In the genomic region with DNA sequence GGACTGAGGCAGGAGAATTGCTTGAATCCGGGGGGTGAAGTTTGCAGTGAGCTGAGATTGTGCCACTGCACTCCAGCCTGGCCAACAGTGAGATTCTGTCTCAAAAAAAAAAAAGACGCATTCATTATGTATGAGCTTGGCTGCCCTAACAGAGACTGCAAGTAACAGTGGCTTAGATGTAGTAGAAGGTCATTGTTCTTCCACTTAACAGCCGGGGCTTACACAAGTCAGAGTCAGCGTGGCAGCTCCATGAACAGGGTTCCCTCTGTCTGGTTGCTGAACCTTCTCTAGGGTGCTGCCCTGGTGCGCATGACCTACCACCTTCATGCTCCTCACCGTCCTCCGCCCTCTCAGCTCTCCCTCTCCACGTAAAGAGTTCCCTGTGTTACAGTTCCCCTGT, we compare ENCODE assay signal across 21 cellular contexts. TPM values are rescaled to one million over a fixed set of nuclear protein-coding genes. Genes with fewer than 3 reads are reported as not detected.
DNase-seq lines count a peak whose midpoint lies in the region; ATAC-seq and TF ChIP-seq lines count a peak whose summit lies in the region.
"Had no signal": no experiment of that assay in that cellular context is flagged by ENCODE, and none has a peak within 500 bp of the region (broad histone marks: within the 10 kb centered on the region; RNA-seq: fewer than 3 reads in every experiment).

No MANE protein-coding gene starts in this region.

- H3K4me1 Mint-ChIP-seq in neural progenitor cell, result peaks cover 24% of the 10 kb centered on the region
- H3K4me1 Mint-ChIP-seq: CD14-positive monocyte had no signal

- no peak overlapping the region for H3K27ac Mint-ChIP-seq in neural progenitor cell
- H3K27ac Mint-ChIP-seq: CD14-positive monocyte had no signal

- no peaks in the 10 kb centered on the region for H3K9me3 Mint-ChIP-seq in neural progenitor cell

- DNase-seq in SK-MEL-5 (ENCODE audit: low read depth, low spot score) (peak; percentile 90), caudate nucleus (lab: John Stamatoyannopoulos, UW) (peak in 47 of 61 donors; percentile 3 to 67 (median 23)), inferior parietal cortex (ENCODE audit: extremely low spot score) (peak; percentile 47), substantia nigra (lab: John Stamatoyannopoulos, UW) (peak in 40 of 49 donors; percentile 7 to 69 (median 38)), neural progenitor cell (ENCODE audit: low spot score) (no peak), amniotic stem cell (lab: John Stamatoyannopoulos, UW) (no peak)
- DNase-seq: ACHN, DMS79 treated with DMSO at 0.1 percent for 48 hours, HCEC 1CT, Kasumi-1, MG63, NCI-H1048, NCI-H1436, NCI-H1930, NCI-H345, NCI-H524 treated with DMSO at 0.1 percent for 48 hours, PC-3, SIG-M5 had no signal

- peaks cover 7% of the 10 kb centered on the region for H3K4me1 ChIP-seq in neural progenitor cell

- H3K4me3 ChIP-seq in neural progenitor cell, result no peak overlapping the region
- H3K4me3 ChIP-seq: MG63 had no signal

- H3K27ac ChIP-seq in caudate nucleus (ENCODE audit: low read depth, low read length), result no peak overlapping the region
- peak overlapping the region; percentile 43 for H3K27ac ChIP-seq in substantia nigra (ENCODE audit: low read depth, low read length, poor library complexity, severe bottlenecking)
- H3K27ac ChIP-seq in neural progenitor cell, result no peak overlapping the region
- H3K27ac ChIP-seq: RWPE1 had no signal

- no peak for ATAC-seq in GM18870 (IDR thresholded peaks at IDR 0.05; ENCODE audit: unreplicated experiment)
- ATAC-seq: PC-3 had no signal

- no peaks in the 10 kb centered on the region for H3K36me3 ChIP-seq in neural progenitor cell
- H3K36me3 ChIP-seq: MG63 had no signal

- H3K9me3 ChIP-seq in neural progenitor cell (ENCODE audit: low read depth), result no peaks in the 10 kb centered on the region
- H3K9me3 ChIP-seq: MG63 had no signal

- peaks cover 3% of the 10 kb centered on the region for H3K27me3 Mint-ChIP-seq in neural progenitor cell (ENCODE audit: insufficient read depth, low read depth)

- no peak overlapping the region for H2AFZ ChIP-seq in neural progenitor cell (replicated peaks)

- no peaks in the 10 kb centered on the region for H3K27me3 ChIP-seq in neural progenitor cell
- H3K27me3 ChIP-seq: MG63 had no signal

- no peaks in the 10 kb centered on the region for H4K20me1 ChIP-seq in neural progenitor cell (ENCODE audit: low read depth)

- H3F3A ChIP-seq in neural progenitor cell (ENCODE audit: low read depth), result no peaks in the 10 kb centered on the region

- no peak for TF ChIP-seq CTCF in neural progenitor cell (IDR thresholded peaks at IDR 0.05)

- no peaks in the 10 kb centered on the region for H3K36me3 Mint-ChIP-seq in neural progenitor cell
- H3K36me3 Mint-ChIP-seq: CD14-positive monocyte had no signal

- no peak overlapping the region for H3K4me3 Mint-ChIP-seq in neural progenitor cell
- H3K4me3 Mint-ChIP-seq: CD14-positive monocyte had no signal

- no peak overlapping the region for H3K4me2 ChIP-seq in neural progenitor cell

- in situ Hi-C loops in SK-MEL-5 (cut with HindIII; ENCODE audit: low pct_unique_long_range_greater_than_20kb, low sequenced_read_pairs), result no loop called here

- H3K9ac ChIP-seq in neural progenitor cell, result no peak overlapping the region

- H3K79me2 ChIP-seq in neural progenitor cell (ENCODE audit: low read depth), result no peaks in the 10 kb centered on the region

RNA-seq across cellular contexts. Expression of gene IGFBP2, which starts 49.1 kb away (rescaled TPM):
- total RNA-seq in SK-MEL-5 (2014; rRNA removed; shearing (Covaris generic)), result 445 and 479 TPM in 2 replicates
- 704 and 791 TPM in 2 replicates for polyA plus RNA-seq in SK-MEL-5 (2015; cell fraction: cytosol; rRNA removed)
- 41.7 and 51.2 TPM in 2 replicates for polyA plus RNA-seq in SK-MEL-5 (2015; cell fraction: nucleus; rRNA removed)
- total RNA-seq in neural progenitor cell (ENCODE audit: low replicate concordance), result 371 and 935 TPM in 2 replicates
- polyA plus RNA-seq: CD14-positive monocyte had no signal

Comparison
In these comparisons a context has a peak if more than half of its experiments do, and no peak if none do; other contexts are left out.
1. DNase-seq: peak in SK-MEL-5 (single experiment), caudate nucleus (47 of 61), inferior parietal cortex (single experiment) and substantia nigra (40 of 49); none in neural progenitor cell (single experiment) and amniotic stem cell (single experiment).